ENCODE assay signal across 1 cellular context in genomic region chr6:116513224-116513875, GRCh38.
TF ChIP-seq lines count a peak whose summit lies in the region.

No MANE protein-coding gene starts in this region.

TF ChIP-seq in IMR-90, 13 proteins besides CTCF, POLR2A, EP300 and RAD21:
- TF ChIP-seq BHLHE40 (IDR thresholded peaks at IDR 0.05; ENCODE audit: low read depth, low read length) (no peak), NFE2L2 (IDR thresholded peaks at IDR 0.05; ENCODE audit: low read depth, low read length) (no peak), FOS (IDR thresholded peaks at IDR 0.05; ENCODE audit: low read depth, low read length) (no peak), RCOR1 (IDR thresholded peaks at IDR 0.05; ENCODE audit: insufficient replicate concordance, low read length) (no peak)
- TF ChIP-seq, protein P1, sequence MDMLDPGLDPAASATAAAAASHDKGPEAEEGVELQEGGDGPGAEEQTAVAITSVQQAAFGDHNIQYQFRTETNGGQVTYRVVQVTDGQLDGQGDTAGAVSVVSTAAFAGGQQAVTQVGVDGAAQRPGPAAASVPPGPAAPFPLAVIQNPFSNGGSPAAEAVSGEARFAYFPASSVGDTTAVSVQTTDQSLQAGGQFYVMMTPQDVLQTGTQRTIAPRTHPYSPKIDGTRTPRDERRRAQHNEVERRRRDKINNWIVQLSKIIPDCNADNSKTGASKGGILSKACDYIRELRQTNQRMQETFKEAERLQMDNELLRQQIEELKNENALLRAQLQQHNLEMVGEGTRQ (IDR thresholded peaks at IDR 0.05; ENCODE audit: low read depth, low read length), result no peak
